20 cellular contexts compared by ENCODE assay signal in the genomic region with DNA sequence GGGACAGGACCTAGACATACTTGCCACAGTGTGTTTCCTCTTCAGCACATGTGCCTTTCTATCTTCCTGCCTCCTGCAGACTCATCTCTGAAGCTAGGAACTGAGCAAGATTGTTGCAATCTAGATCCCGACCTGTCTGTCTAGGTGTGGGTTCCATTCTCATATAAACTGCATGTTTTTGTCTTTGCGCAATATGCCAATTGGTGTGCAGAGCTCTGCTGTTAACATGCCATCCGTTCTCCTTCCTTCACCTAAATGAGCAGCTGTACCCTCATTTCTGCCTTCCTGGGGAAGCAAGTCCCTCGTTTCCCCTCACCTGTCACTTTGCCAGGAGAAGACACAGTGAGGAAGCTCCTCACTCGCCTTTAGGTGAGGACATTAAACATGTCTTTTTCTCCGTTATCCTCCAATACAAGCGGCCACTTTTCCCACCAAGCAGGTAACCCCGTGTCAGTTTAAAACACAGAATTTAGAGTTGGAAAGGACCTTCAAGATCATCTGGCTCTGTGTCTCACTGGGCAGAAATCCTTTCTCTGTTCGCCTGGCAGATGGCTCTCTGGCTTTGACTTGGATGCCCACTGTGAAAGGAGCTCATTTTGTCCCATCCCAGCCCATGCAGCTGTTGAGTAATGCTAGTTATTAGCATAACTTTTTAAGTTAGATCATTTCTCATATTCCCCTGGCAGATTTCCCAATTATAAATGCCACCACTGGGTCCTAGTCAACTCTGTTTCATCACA. TPM values are rescaled to one million over a fixed set of nuclear protein-coding genes. Genes with fewer than 3 reads are reported as not detected.
"Had no signal": no experiment of that assay in that cellular context is flagged by ENCODE, and none has a peak within 500 bp of the region (broad histone marks: within the 10 kb centered on the region; RNA-seq: fewer than 3 reads in every experiment).

No MANE protein-coding gene starts in this region.

- DNase-seq: immature natural killer cell; kidney; left colon; left lung; lower lobe of right lung; mammary epithelial cell; mesenchymal stem cell; naive B cell; natural killer cell; nephron progenitor cell; occipital lobe; right lobe of liver; stimulated activated CD4-positive, alpha-beta T cell treated with anti-CD3 and anti-CD28 coated beads, Interleukin-4, amount 100 ng/mL, for 24 hours; stimulated activated naive CD4-positive, alpha-beta T cell treated with Interleukin-2 at 50 U/mL for 16 hours; stimulated activated naive CD8-positive, alpha-beta T cell treated with anti-CD3 and anti-CD28 coated beads, Interleukin-15, amount 100 ng/mL, for 72 hours; uterus had no signal

- ATAC-seq: left colon; left lung; lower lobe of right lung; natural killer cell; right lobe of liver; stimulated activated effector memory CD8-positive, alpha-beta T cell treated with anti-CD3 and anti-CD28 coated beads, Interleukin-12 subunit alpha, Interleukin-12 subunit beta, amount 100 ng/mL, for 72 hours; stimulated activated naive CD8-positive, alpha-beta T cell treated with anti-CD3 and anti-CD28 coated beads, Interleukin-15, amount 100 ng/mL, for 72 hours had no signal

RNA-seq across cellular contexts. Expression of a gene that starts 55.7 kb away (rescaled TPM):
- total RNA-seq: natural killer cell, osteocyte, pulmonary artery endothelial cell, right atrium auricular region, right lobe of liver had no signal
